10 cellular contexts compared by ENCODE assay signal in the genomic region with DNA sequence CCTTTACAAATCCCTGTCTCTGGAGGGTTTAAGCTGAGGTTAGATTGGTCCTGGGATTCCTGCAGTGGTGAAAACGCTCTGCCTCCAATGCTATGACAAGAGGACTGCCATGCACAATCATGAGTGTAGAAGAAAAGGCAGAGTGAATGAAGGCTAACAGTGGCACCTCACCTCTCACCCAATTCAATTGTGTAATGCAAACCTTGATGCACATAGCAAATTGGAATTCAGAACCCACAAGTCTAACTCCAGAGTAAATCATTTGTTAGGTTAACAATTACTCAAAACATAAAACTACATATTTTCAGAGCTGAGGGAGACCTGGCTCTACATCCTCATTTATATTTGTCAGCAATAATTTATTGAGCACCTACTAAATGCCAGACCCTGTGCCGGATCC. TPM values are rescaled to one million over a fixed set of nuclear protein-coding genes. Genes with fewer than 3 reads are reported as not detected.
DNase-seq lines count a peak whose midpoint lies in the region; ATAC-seq and TF ChIP-seq lines count a peak whose summit lies in the region.
"Had no signal": no experiment of that assay in that cellular context is flagged by ENCODE, and none has a peak within 500 bp of the region (broad histone marks: within the 10 kb centered on the region; RNA-seq: fewer than 3 reads in every experiment).

No MANE protein-coding gene starts in this region.

- 88 to 90% methylated on average over 2 of the region's 2 CpGs for WGBS in sigmoid colon, 2 donors
- 85 to 90% (median 88%) methylated on average over 2 of the region's 2 CpGs for WGBS in heart left ventricle, 4 donors
- 70 to 75% methylated on average over 2 of the region's 2 CpGs for WGBS in body of pancreas, 2 donors

- H3K9me3 Mint-ChIP-seq in effector memory CD8-positive, alpha-beta T cell, result no peaks in the 10 kb centered on the region

- peak overlapping the region; percentile 95 to 98 for H3K27ac Mint-ChIP-seq in effector memory CD8-positive, alpha-beta T cell

- no peak overlapping the region for H3K27ac ChIP-seq in OCI-LY7 (ENCODE audit: low read depth, low read length, poor library complexity, severe bottlenecking)
- peak overlapping the region in 3 of 4 donors; percentile 79 to 91 (median 89) for H3K27ac ChIP-seq in sigmoid colon
- H3K27ac ChIP-seq in heart left ventricle, result peak overlapping the region in 1 of 12 donors; percentile 78
- peak overlapping the region in 1 of 4 donors; percentile 81 for H3K27ac ChIP-seq in body of pancreas

- TF ChIP-seq POLR2A in sigmoid colon (IDR thresholded peaks at IDR 0.05) (no peak), heart left ventricle (IDR thresholded peaks at IDR 0.05) (no peak), body of pancreas (IDR thresholded peaks at IDR 0.05) (no peak)

- ATAC-seq in effector memory CD8-positive, alpha-beta T cell (replicated peaks), result no peak
- no peak for ATAC-seq in HG02798 (IDR thresholded peaks at IDR 0.05; ENCODE audit: poor library complexity, unreplicated experiment)
- ATAC-seq in heart left ventricle, result no peak
- ATAC-seq in body of pancreas, result no peak

- H3K27me3 Mint-ChIP-seq in effector memory CD8-positive, alpha-beta T cell, result no peaks in the 10 kb centered on the region

- H3K79me2 ChIP-seq in OCI-LY7 (ENCODE audit: insufficient read depth, low read depth, low read length), result peaks cover 55% of the 10 kb centered on the region

- peak overlapping the region; percentile 72 for H3K4me2 ChIP-seq in OCI-LY7 (ENCODE audit: low read length)

- H3K36me3 Mint-ChIP-seq in effector memory CD8-positive, alpha-beta T cell (ENCODE audit: insufficient read depth), result peaks cover 31% of the 10 kb centered on the region

- peaks cover 18% of the 10 kb centered on the region for H3K4me1 ChIP-seq in OCI-LY7 (ENCODE audit: insufficient read depth, low read length, poor library complexity, severe bottlenecking)
- H3K4me1 ChIP-seq in sigmoid colon, result peaks cover 0 to 29% (median 19%) of the 10 kb centered on the region in 4 donors
- peaks cover 0 to 38% (median 14%) of the 10 kb centered on the region in 12 donors for H3K4me1 ChIP-seq in heart left ventricle
- peaks cover 33% of the 10 kb centered on the region for H3K4me1 ChIP-seq in body of pancreas

- peak; percentile 10 for DNase-seq in ELR (ENCODE audit: low read depth)
- DNase-seq in OCI-LY7 (ENCODE audit: low spot score), result no peak
- DNase-seq in effector memory CD8-positive, alpha-beta T cell, result no peak
- DNase-seq in sigmoid colon, result no peak
- DNase-seq in HuH-7 (ENCODE audit: low spot score), result no peak
- DNase-seq in heart left ventricle, result no peak
- no peak for DNase-seq in body of pancreas
- DNase-seq: NCI-H1105 had no signal

- no peaks in the 10 kb centered on the region for H3K9me2 ChIP-seq in OCI-LY7 (ENCODE audit: insufficient read depth, low read length)

- TF ChIP-seq EP300 in sigmoid colon (IDR thresholded peaks at IDR 0.05), result no peak

- H3K4me1 Mint-ChIP-seq in effector memory CD8-positive, alpha-beta T cell (ENCODE audit: low read depth in 2 of 2), result peaks cover 37 to 62% of the 10 kb centered on the region in 2 donors

- peak overlapping the region; percentile 81 to 82 for H3K4me3 Mint-ChIP-seq in effector memory CD8-positive, alpha-beta T cell

- no TSS peak for BruUV-seq in OCI-LY7 (replicated peaks; lab: Mats Ljungman, UMichigan)

- peaks cover 29% of the 10 kb centered on the region; the same call in 1 of the 2 replicates for H4K20me1 ChIP-seq in OCI-LY7 (ENCODE audit: insufficient read depth, low read length)

- H3K4me3 ChIP-seq in OCI-LY7 (ENCODE audit: low read depth, low read length, poor library complexity, severe bottlenecking), result peak overlapping the region; percentile 83
- H3K4me3 ChIP-seq in sigmoid colon, result no peak overlapping the region
- H3K4me3 ChIP-seq in heart left ventricle, result peak overlapping the region in 1 of 12 donors; percentile 75
- no peak overlapping the region for H3K4me3 ChIP-seq in body of pancreas

- intact Hi-C loops in OCI-LY7 (cut with micrococcal nuclease; ENCODE audit: unreplicated experiment), result no loop called here
- intact Hi-C loops in sigmoid colon (cut with DNase I), result no loop called here
- intact Hi-C loops in heart left ventricle (cut with DNase I), result no loop called here
- intact Hi-C loops in body of pancreas (cut with DNase I), result no loop called here

- H3K9me3 ChIP-seq in OCI-LY7 (ENCODE audit: low read length), result no peaks in the 10 kb centered on the region
- H3K9me3 ChIP-seq in sigmoid colon, result no peaks in the 10 kb centered on the region
- no peaks in the 10 kb centered on the region for H3K9me3 ChIP-seq in heart left ventricle
- no peaks in the 10 kb centered on the region for H3K9me3 ChIP-seq in body of pancreas
- H3K9me3 ChIP-seq: HAP-1 had no signal

- H2AFZ ChIP-seq in OCI-LY7 (ENCODE audit: low read length), result no peak overlapping the region

- POLR2A ChIA-PET in OCI-LY7 (lab: Charles Lee), result interaction anchor here (0.6 to 1.4 kb wide), 2 partner anchors 12 to 19 kb away, joined by 3 to 6 read pairs; no protein-coding TSS in a partner anchor

- TF ChIP-seq CTCF in OCI-LY7 (conservative IDR thresholded peaks at IDR 0.05; ENCODE audit: low read length), result no peak
- no peak for TF ChIP-seq CTCF in sigmoid colon (IDR thresholded peaks at IDR 0.05)
- no peak for TF ChIP-seq CTCF in heart left ventricle (IDR thresholded peaks at IDR 0.05)
- no peak for TF ChIP-seq CTCF in body of pancreas (IDR thresholded peaks at IDR 0.05)

- no peaks in the 10 kb centered on the region for H3K27me3 ChIP-seq in sigmoid colon
- no peaks in the 10 kb centered on the region for H3K27me3 ChIP-seq in heart left ventricle
- no peaks in the 10 kb centered on the region for H3K27me3 ChIP-seq in body of pancreas

- H3K36me3 ChIP-seq in OCI-LY7 (ENCODE audit: insufficient read depth, low read length), result peaks cover 29% of the 10 kb centered on the region
- H3K36me3 ChIP-seq in sigmoid colon, result no peaks in the 10 kb centered on the region
- peaks cover 0 to 5% (median 0%) of the 10 kb centered on the region in 9 donors for H3K36me3 ChIP-seq in heart left ventricle
- H3K36me3 ChIP-seq in body of pancreas (replicated peaks in 1 of 2; ENCODE audit: insufficient read depth in 1 of 2, low read depth in 2 of 2), result no peaks in the 10 kb centered on the region

- CTCF ChIA-PET in OCI-LY7 (lab: Charles Lee; ENCODE audit: unreplicated experiment), result no interaction called here

RNA-seq across cellular contexts. Expression of a gene that starts 1.8 kb away (rescaled TPM):
- 17.6 and 24.6 TPM in 2 replicates for total RNA-seq in OCI-LY7 (2014; rRNA removed; shearing (Covaris generic))
- total RNA-seq in OCI-LY7 (2022) (20.5 and 22.2 TPM in 2 replicates), sigmoid colon (10 to 100 TPM; 17.4 to 24.6 (median 20.8) TPM), heart left ventricle (10 to 100 TPM in 7 of 9 donors, 1 to 10 TPM in 2; 7.6 to 20.0 (median 13.1) TPM), body of pancreas (10 to 100 TPM; 11.2 to 12.9 TPM)
- polyA plus RNA-seq in sigmoid colon (1 to 10 TPM; 4.8 to 9.0 (median 5.5) TPM), heart left ventricle (1 to 10 TPM; 1.8 to 8.2 TPM)

RNA-seq across cellular contexts. Expression of a gene that starts 9.7 kb away (rescaled TPM):
- 11.8 and 13.1 TPM in 2 replicates for total RNA-seq in OCI-LY7 (2014; rRNA removed; shearing (Covaris generic))
- total RNA-seq in OCI-LY7 (2022) (17.0 and 18.3 TPM in 2 replicates), sigmoid colon (10 to 100 TPM; 15.7 to 22.5 (median 16.0) TPM), heart left ventricle (10 to 100 TPM; 12.1 to 21.7 (median 15.6) TPM), body of pancreas (10 to 100 TPM in 1 of 2 donors, 1 to 10 TPM in 1; 7.9 to 15.3 TPM)
- polyA plus RNA-seq in sigmoid colon (10 to 100 TPM in 1 of 3 donors, 1 to 10 TPM in 2; 8.3 to 10.9 (median 8.4) TPM), heart left ventricle (10 to 100 TPM; 14.5 to 15.7 TPM)
